23 cellular contexts compared by ENCODE assay signal in genomic region chr1:27021347-27022031, GRCh38. TPM values are rescaled to one million over a fixed set of nuclear protein-coding genes. Genes with fewer than 3 reads are reported as not detected.
DNase-seq lines count a peak whose midpoint lies in the region; ATAC-seq and TF ChIP-seq lines count a peak whose summit lies in the region.
"Had no signal": no experiment of that assay in that cellular context is flagged by ENCODE, and none has a peak within 500 bp of the region (broad histone marks: within the 10 kb centered on the region; RNA-seq: fewer than 3 reads in every experiment).

No MANE protein-coding gene starts in this region.

- peak; percentile 90 for ATAC-seq in mucosa of descending colon
- no peak for ATAC-seq in GM21423 (IDR thresholded peaks at IDR 0.05; ENCODE audit: unreplicated experiment)
- ATAC-seq: activated CD8-positive, alpha-beta T cell treated with anti-CD3 and anti-CD28 coated beads for 36 hours; activated naive CD4-positive, alpha-beta T cell treated with anti-CD3 and anti-CD28 coated beads, Interleukin-2, amount 50 U/mL, for 72 hours; body of pancreas; CD8-positive, alpha-beta T cell; lower lobe of right lung had no signal

- intact Hi-C loops in mucosa of descending colon (cut with DNase I, micrococcal nuclease), result no loop called here

- H3K4me1 Mint-ChIP-seq in endothelial cell (ENCODE audit: unreplicated experiment), result peaks cover 22% of the 10 kb centered on the region
- H3K4me1 Mint-ChIP-seq: naive B cell had no signal

- peak overlapping the region; percentile 27 for H3K27ac Mint-ChIP-seq in endothelial cell (ENCODE audit: unreplicated experiment)
- H3K27ac Mint-ChIP-seq: activated CD8-positive, alpha-beta T cell treated with anti-CD3 and anti-CD28 coated beads for 36 hours; activated naive CD4-positive, alpha-beta T cell treated with anti-CD3 and anti-CD28 coated beads, Interleukin-2, amount 50 U/mL, for 72 hours; activated T-cell treated with anti-CD3 and anti-CD28 coated beads, Interleukin-2, amount 50 U/mL, for 24 hours; CD8-positive, alpha-beta T cell had no signal

- peak overlapping the region; percentile 4 for H3K4me3 Mint-ChIP-seq in endothelial cell (ENCODE audit: unreplicated experiment)
- H3K4me3 Mint-ChIP-seq: activated CD8-positive, alpha-beta T cell treated with anti-CD3 and anti-CD28 coated beads for 36 hours; activated T-cell treated with anti-CD3 and anti-CD28 coated beads, Interleukin-2, amount 50 U/mL, for 24 hours; CD8-positive, alpha-beta T cell; naive B cell had no signal

- H3K27me3 Mint-ChIP-seq in endothelial cell (ENCODE audit: unreplicated experiment), result peaks cover 4% of the 10 kb centered on the region
- H3K27me3 Mint-ChIP-seq: activated CD8-positive, alpha-beta T cell treated with anti-CD3 and anti-CD28 coated beads for 36 hours; activated T-cell treated with anti-CD3 and anti-CD28 coated beads, Interleukin-2, amount 50 U/mL, for 24 hours had no signal

- no peaks in the 10 kb centered on the region for H3K9me3 Mint-ChIP-seq in endothelial cell (ENCODE audit: unreplicated experiment)
- H3K9me3 Mint-ChIP-seq: activated CD8-positive, alpha-beta T cell treated with anti-CD3 and anti-CD28 coated beads for 36 hours; activated naive CD4-positive, alpha-beta T cell treated with anti-CD3 and anti-CD28 coated beads, Interleukin-2, amount 50 U/mL, for 72 hours; activated T-cell treated with anti-CD3 and anti-CD28 coated beads, Interleukin-2, amount 50 U/mL, for 24 hours; CD8-positive, alpha-beta T cell; naive B cell had no signal

- TF ChIP-seq CTCF in endothelial cell (IDR thresholded peaks at IDR 0.05; ENCODE audit: unreplicated experiment) (no peak), mucosa of descending colon (IDR thresholded peaks at IDR 0.05) (no peak), foreskin fibroblast (IDR thresholded peaks at IDR 0.05; ENCODE audit: low read depth, low read length) (no peak)

- H3K36me3 ChIP-seq in H7 (replicated peaks; ENCODE audit: control insufficient read depth, insufficient read depth, low read length), result no peaks in the 10 kb centered on the region
- H3K36me3 ChIP-seq in mucosa of descending colon (ENCODE audit: low read depth), result no peaks in the 10 kb centered on the region
- H3K36me3 ChIP-seq: lower lobe of right lung, uterus had no signal

- DNase-seq in H7 (peak; percentile 49), NCI-H748 (lab: John Stamatoyannopoulos, UW; ENCODE audit: unreplicated experiment) (peak; percentile 95), endothelial cell (ENCODE audit: low spot score) (no peak), mucosa of descending colon (no peak), dedifferentiated amniotic fluid mesenchymal stem cell (ENCODE audit: extremely low spot score) (no peak), NCI-H524 (lab: John Stamatoyannopoulos, UW) (no peak), foreskin fibroblast (no peak)
- DNase-seq: activated CD8-positive, alpha-beta T cell treated with anti-CD3 and anti-CD28 coated beads for 36 hours; activated T-cell treated with anti-CD3 and anti-CD28 coated beads, Interleukin-2, amount 50 U/mL, for 24 hours; body of pancreas; CD8-positive, alpha-beta T cell; cortex of kidney; lower lobe of right lung; naive B cell; NCI-H1436; NCI-H345; Right ventricle myocardium superior; stimulated activated CD4-positive, alpha-beta T cell treated with anti-CD3 and anti-CD28 coated beads, Interleukin-4, amount 100 ng/mL, for 24 hours; T-helper 1 cell; uterus had no signal

- no peaks in the 10 kb centered on the region for H3K9me3 ChIP-seq in mucosa of descending colon
- H3K9me3 ChIP-seq: body of pancreas, lower lobe of right lung, uterus had no signal

- no peaks in the 10 kb centered on the region for H3K36me3 Mint-ChIP-seq in endothelial cell (ENCODE audit: low read depth, unreplicated experiment)
- H3K36me3 Mint-ChIP-seq: activated naive CD4-positive, alpha-beta T cell treated with anti-CD3 and anti-CD28 coated beads, Interleukin-2, amount 50 U/mL, for 72 hours; CD8-positive, alpha-beta T cell; naive B cell had no signal

- no peaks in the 10 kb centered on the region for H3K4me1 ChIP-seq in mucosa of descending colon (ENCODE audit: low read depth)
- H3K4me1 ChIP-seq: body of pancreas, lower lobe of right lung, uterus had no signal

- H3K27me3 ChIP-seq in H7 (ENCODE audit: control insufficient read depth, insufficient read depth, low read length), result no peaks in the 10 kb centered on the region
- H3K27me3 ChIP-seq: body of pancreas, uterus had no signal

- no peak overlapping the region for H3K4me3 ChIP-seq in H7 (ENCODE audit: insufficient read depth, low read depth, low read length)
- no peak overlapping the region for H3K4me3 ChIP-seq in mucosa of descending colon
- no peak overlapping the region for H3K4me3 ChIP-seq in foreskin fibroblast (ENCODE audit: low read depth in 1 of 2, low read length in 2 of 2)
- H3K4me3 ChIP-seq: body of pancreas, lower lobe of right lung, skin epidermis, uterus had no signal

RNA-seq across cellular contexts. Expression of gene TENT5B, which starts 8.8 kb away (rescaled TPM):
- total RNA-seq in H7 (2014; rRNA removed; shearing (Covaris generic)), result 128 and 154 TPM in 2 replicates
- total RNA-seq in endothelial cell (ENCODE audit: unreplicated experiment), result 14.1 TPM
- 10 to 100 TPM in 1 of 3 donors, 1 to 10 TPM in 1, under 1 TPM in 1; 0.43 to 29.7 (median 5.7) TPM for total RNA-seq in mucosa of descending colon
- total RNA-seq: activated CD8-positive, alpha-beta T cell treated with anti-CD3 and anti-CD28 coated beads for 36 hours; CD8-positive, alpha-beta T cell had no signal

RNA-seq across cellular contexts. Expression of gene TRNP1, which starts 28.0 kb away (rescaled TPM):
- total RNA-seq in H7 (2014; rRNA removed; shearing (Covaris generic)), result 28.9 and 30.5 TPM in 2 replicates
- total RNA-seq in endothelial cell (ENCODE audit: unreplicated experiment) (4.2 TPM), mucosa of descending colon (10 to 100 TPM in 1 of 3 donors, 1 to 10 TPM in 2; 1.0 to 16.8 (median 3.0) TPM)
- total RNA-seq: CD8-positive, alpha-beta T cell had no signal

Comparison
In these comparisons a context has a peak if more than half of its experiments do, and no peak if none do; other contexts are left out.
1. DNase-seq: peak in H7 (single experiment) and NCI-H748 (single experiment); none in endothelial cell (single experiment), mucosa of descending colon (0 of 3), dedifferentiated amniotic fluid mesenchymal stem cell (single experiment), NCI-H524 (0 of 2) and foreskin fibroblast (0 of 2).